Comparison of ENCODE assay signal across 12 cellular contexts in the genomic region with DNA sequence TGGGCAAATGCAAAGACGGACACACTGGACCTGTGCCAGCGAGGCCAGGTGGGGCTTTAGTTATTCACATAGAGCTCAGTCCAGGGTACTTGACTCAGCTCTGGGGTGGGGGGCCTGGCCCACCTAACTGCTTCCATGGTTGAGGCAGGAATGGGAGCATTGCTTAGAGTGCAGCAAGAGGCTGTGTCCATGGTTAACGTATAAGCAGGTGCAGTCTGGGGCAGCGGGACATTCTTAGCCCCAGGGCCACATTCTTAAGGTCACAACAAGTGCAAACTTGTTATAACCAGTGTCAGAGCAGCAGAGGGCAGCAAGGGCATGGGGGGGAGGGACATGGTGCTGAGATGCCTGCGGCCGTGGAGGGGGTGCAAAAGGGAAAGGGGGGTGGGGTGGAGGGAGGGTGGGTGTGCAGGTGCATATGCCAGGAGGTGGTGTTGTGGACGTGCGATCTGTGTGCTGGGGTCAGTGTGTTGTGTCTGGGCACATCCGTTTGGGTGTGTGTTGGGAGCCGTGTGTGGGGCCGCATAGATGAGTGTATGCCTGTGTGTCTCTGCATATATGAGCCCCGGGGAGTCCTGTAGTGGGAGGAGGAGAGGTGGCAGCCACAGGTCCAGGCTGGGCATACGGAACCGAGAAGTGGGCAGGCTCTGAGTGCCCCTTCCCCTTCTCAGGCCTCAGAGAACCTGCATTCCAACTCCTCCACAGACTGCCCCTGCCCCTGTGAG. TPM values are rescaled to one million over a fixed set of nuclear protein-coding genes. Genes with fewer than 3 reads are reported as not detected.
DNase-seq lines count a peak whose midpoint lies in the region; ATAC-seq and TF ChIP-seq lines count a peak whose summit lies in the region.
"Had no signal": no experiment of that assay in that cellular context is flagged by ENCODE, and none has a peak within 500 bp of the region (broad histone marks: within the 10 kb centered on the region; RNA-seq: fewer than 3 reads in every experiment).

No MANE protein-coding gene starts in this region.

- H3K4me3 ChIP-seq in HCT116 (replicated peaks in 1 of 2; ENCODE audit: low read depth in 1 of 2, low read length in 2 of 2) (no peak overlapping the region), neuronal stem cell (ENCODE audit: low read length in 2 of 2) (no peak overlapping the region)

- peak overlapping the region; percentile 41 for H2BK12ac ChIP-seq in neuronal stem cell (ENCODE audit: low read length)

- no CpG with 5 or more reads among the region's 14 CpGs for WGBS in neuronal stem cell (ENCODE audit: extremely low coverage in 2 of 2, insufficient read length in 2 of 2, insufficient replicate concordance in 1 of 2), 2 donors

- no peaks in the 10 kb centered on the region for H3K27me3 ChIP-seq in HCT116 (ENCODE audit: insufficient read depth, low read length)
- H3K27me3 ChIP-seq in neuronal stem cell (ENCODE audit: control insufficient read depth in 3 of 3, insufficient read depth in 3 of 3, low read depth in 1 of 3, low read length in 3 of 3), result peaks cover 0 to 59% (median 0%) of the 10 kb centered on the region in 3 experiments

- H3K9me3 ChIP-seq in HCT116 (ENCODE audit: control insufficient read depth in 1 of 2, insufficient read depth in 1 of 2, low read depth in 1 of 2, low read length in 2 of 2), result no peaks in the 10 kb centered on the region
- no peaks in the 10 kb centered on the region for H3K9me3 ChIP-seq in neuronal stem cell (replicated peaks in 1 of 2; ENCODE audit: control insufficient read depth in 2 of 2, insufficient read depth in 1 of 2, low read depth in 1 of 2, low read length in 2 of 2)

- peak overlapping the region; percentile 83 for H3K14ac ChIP-seq in neuronal stem cell (ENCODE audit: low read length)

- H3K4ac ChIP-seq in neuronal stem cell (ENCODE audit: low read length), result no peak overlapping the region

- H2BK15ac ChIP-seq in neuronal stem cell (ENCODE audit: low read length), result peak overlapping the region; percentile 44

- RAD21 ChIA-PET in HCT116 (lab: Charles Lee; ENCODE audit: low non-redundant PET in 1 of 2, low total read pairs in 2 of 2, uncharacterized antibody in 2 of 2, unreplicated experiment in 2 of 2), result no interaction called here

- H3K23ac ChIP-seq in neuronal stem cell (ENCODE audit: low read depth, low read length, poor library complexity), result peak overlapping the region; percentile 58

- peak overlapping the region; percentile 44 for H2BK120ac ChIP-seq in neuronal stem cell (ENCODE audit: low read depth, low read length)

- no peaks in the 10 kb centered on the region for H3K79me1 ChIP-seq in neuronal stem cell (ENCODE audit: low read depth, low read length)

- H3K79me2 ChIP-seq in HCT116 (ENCODE audit: insufficient read depth, low read length), result no peaks in the 10 kb centered on the region

- H3K9me2 ChIP-seq in HCT116 (ENCODE audit: insufficient read depth), result no peaks in the 10 kb centered on the region

- H4K8ac ChIP-seq in neuronal stem cell (ENCODE audit: low read depth, low read length), result no peak overlapping the region

- H3K36me3 ChIP-seq in HCT116 (ENCODE audit: control insufficient read depth in 1 of 2, insufficient read depth in 2 of 2, low read length in 2 of 2) (no peaks in the 10 kb centered on the region), neuronal stem cell (replicated peaks in 1 of 2; ENCODE audit: control insufficient read depth in 2 of 2, insufficient read depth in 2 of 2, low read length in 2 of 2) (no peaks in the 10 kb centered on the region)

- no peaks in the 10 kb centered on the region for H4K20me1 ChIP-seq in HCT116 (ENCODE audit: insufficient read depth)

- no peak for TF ChIP-seq POLR2A in HCT116 (IDR thresholded peaks at IDR 0.05; ENCODE audit: borderline replicate concordance, extremely low read depth, insufficient read depth, insufficient read length)

- peak overlapping the region; percentile 82 for H3K18ac ChIP-seq in neuronal stem cell (ENCODE audit: low read length)

- peak overlapping the region; percentile 31 for H2BK5ac ChIP-seq in neuronal stem cell (ENCODE audit: low read length)

- no peak for TF ChIP-seq CTCF in HCT116 (IDR thresholded peaks at IDR 0.05 in 2 of 3, conservative IDR thresholded peaks at IDR 0.05 in 1 of 3; ENCODE audit: borderline replicate concordance in 1 of 3, insufficient read depth in 1 of 3, low read depth in 2 of 3, low read length in 2 of 3)

- H4K91ac ChIP-seq in neuronal stem cell (ENCODE audit: low read depth, low read length, poor library complexity), result no peak overlapping the region

- POLR2A ChIA-PET in HCT116 (lab: Charles Lee), result no interaction called here

- H3K4me1 ChIP-seq in HCT116 (ENCODE audit: control insufficient read depth in 1 of 2, insufficient read depth in 2 of 2, low read length in 2 of 2) (peaks cover 0 to 3% of the 10 kb centered on the region in 2 experiments; a peak in 1 of 4 replicates), neuronal stem cell (ENCODE audit: control insufficient read depth in 2 of 2, insufficient read depth in 1 of 2, low read depth in 1 of 2, low read length in 2 of 2) (peaks cover 23 to 35% of the 10 kb centered on the region in 2 donors)

- intact Hi-C loops in HCT116 (cut with micrococcal nuclease), result no loop called here

- no peak for DNase-seq in HCT116 (ENCODE audit: low read depth, low spot score)
- DNase-seq in T47D (ENCODE audit: low read depth in 1 of 2, low spot score in 1 of 2), result peak; percentile 68 to 77
- no peak for DNase-seq in neuronal stem cell (ENCODE audit: low spot score)
- no peak for DNase-seq in HK-2 (ENCODE audit: unreplicated experiment)
- DNase-seq: activated CD4-positive, alpha-beta T cell treated with anti-CD3 and anti-CD28 coated beads, Interleukin-2, amount 50 U/mL, for 1 hour; CD4-positive, CD25-positive, alpha-beta regulatory T cell; NCI-H82; nephron progenitor cell; stimulated activated CD4-positive, alpha-beta T cell treated with anti-CD3 and anti-CD28 coated beads, Interleukin-15, amount 100 ng/mL, for 24 hours; T-cell had no signal

- no TSS peak for BruUV-seq in HCT116 (replicated peaks; lab: Mats Ljungman, UMichigan)

- H3K9ac ChIP-seq in HCT116 (ENCODE audit: low read length) (no peak overlapping the region), neuronal stem cell (ENCODE audit: low read depth, low read length, poor library complexity) (no peak overlapping the region)

- in situ Hi-C loops in T47D (cut with HindIII; ENCODE audit: low pct_unique_long_range_greater_than_20kb, low sequenced_read_pairs), result no loop called here

- H2AK5ac ChIP-seq in neuronal stem cell (ENCODE audit: low read depth, low read length), result peak overlapping the region; percentile 86

- CTCF ChIA-PET in HCT116 (lab: Charles Lee), result interaction anchor here (2.2 to 6.1 kb wide), 2 partner anchors 15 to 18 kb away, joined by 7 to 33 read pairs; a partner anchor contains a TSS

- no peak overlapping the region for H2AFZ ChIP-seq in HCT116 (ENCODE audit: low read depth, low read length, poor library complexity, severe bottlenecking)
- H2AFZ ChIP-seq in neuronal stem cell (ENCODE audit: low read length), result no peak overlapping the region

- H3K4me2 ChIP-seq in HCT116 (ENCODE audit: low read length), result no peak overlapping the region
- H3K4me2 ChIP-seq in neuronal stem cell (ENCODE audit: insufficient read depth, low read length, poor library complexity, severe bottlenecking), result no peak overlapping the region

- ATAC-seq in HCT116 (0 out of 2 replicates have a peak, but pooled peaks have one; percentile 29), GM21786 (IDR thresholded peaks at IDR 0.05; ENCODE audit: unreplicated experiment) (no peak), HG03097 (IDR thresholded peaks at IDR 0.05; ENCODE audit: low FRiP score, unreplicated experiment) (no peak)
- ATAC-seq: T-cell had no signal

- H3K27ac ChIP-seq in HCT116 (ENCODE audit: low read depth, low read length) (no peak overlapping the region), neuronal stem cell (replicated peaks; ENCODE audit: low read length) (no peak overlapping the region)

- TF ChIP-seq RAD21 in HCT116 (IDR thresholded peaks at IDR 0.05; ENCODE audit: low read depth), result no peak

TF ChIP-seq in HCT116, 20 proteins besides CTCF, POLR2A, EP300 and RAD21:
- no peak for TF ChIP-seq CBX3 (IDR thresholded peaks at IDR 0.05; ENCODE audit: low read depth)
- TF ChIP-seq EGR1 (IDR thresholded peaks at IDR 0.05; ENCODE audit: low read depth), result no peak
- TF ChIP-seq SIN3A (IDR thresholded peaks at IDR 0.05; ENCODE audit: low read depth), result no peak
- TF ChIP-seq, protein P1, sequence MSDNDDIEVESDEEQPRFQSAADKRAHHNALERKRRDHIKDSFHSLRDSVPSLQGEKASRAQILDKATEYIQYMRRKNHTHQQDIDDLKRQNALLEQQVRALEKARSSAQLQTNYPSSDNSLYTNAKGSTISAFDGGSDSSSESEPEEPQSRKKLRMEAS (IDR thresholded peaks at IDR 0.05), result no peak
- no peak for TF ChIP-seq POLR2AphosphoS5 (IDR thresholded peaks at IDR 0.05; ENCODE audit: low read depth, low read length)
- no peak for TF ChIP-seq CEBPB (IDR thresholded peaks at IDR 0.05; ENCODE audit: low read depth)
- no peak for TF ChIP-seq YY1 (IDR thresholded peaks at IDR 0.05; ENCODE audit: extremely low read depth, insufficient replicate concordance, low read depth, low read length)
- TF ChIP-seq JUND (IDR thresholded peaks at IDR 0.05), result no peak
- TF ChIP-seq, protein P2, sequence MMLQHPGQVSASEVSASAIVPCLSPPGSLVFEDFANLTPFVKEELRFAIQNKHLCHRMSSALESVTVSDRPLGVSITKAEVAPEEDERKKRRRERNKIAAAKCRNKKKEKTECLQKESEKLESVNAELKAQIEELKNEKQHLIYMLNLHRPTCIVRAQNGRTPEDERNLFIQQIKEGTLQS (IDR thresholded peaks at IDR 0.05), result no peak

RNA-seq across cellular contexts. Expression of a gene that starts 8.4 kb away (rescaled TPM):
- total RNA-seq in HCT116 (2021; ENCODE audit: unreplicated experiment), result 0.57 TPM
- polyA plus RNA-seq in HCT116 (2012), result 0.12 TPM in 2 replicates
- polyA plus RNA-seq in neuronal stem cell (2013, experiment 1 of 2), result 0.08 TPM
- polyA plus RNA-seq in neuronal stem cell (2013, experiment 2 of 2), result 0.22 TPM
- total RNA-seq: CD4-positive, CD25-positive, alpha-beta regulatory T cell had no signal
- polyA plus RNA-seq: CD4-positive, CD25-positive, alpha-beta regulatory T cell had no signal

RNA-seq across cellular contexts. Expression of a gene that starts 19.8 kb away (rescaled TPM):
- 0.05 TPM for total RNA-seq in HCT116 (2021; ENCODE audit: unreplicated experiment)
- 0.05 and 0.06 TPM in 2 replicates for polyA plus RNA-seq in HCT116 (2012)
- polyA plus RNA-seq in neuronal stem cell (2013, experiment 1 of 2), result 0.01 TPM
- 0.01 TPM for polyA plus RNA-seq in neuronal stem cell (2013, experiment 2 of 2)
- total RNA-seq: CD4-positive, CD25-positive, alpha-beta regulatory T cell; T-cell had no signal

RNA-seq across cellular contexts. Expression of a gene that starts 29.7 kb away (rescaled TPM):
- total RNA-seq in HCT116 (2021; ENCODE audit: unreplicated experiment), result 4.1 TPM
- 0.80 and 1.6 TPM in 2 replicates for polyA plus RNA-seq in HCT116 (2012)
- 4.9 TPM for polyA plus RNA-seq in neuronal stem cell (2013, experiment 1 of 2)
- polyA plus RNA-seq in neuronal stem cell (2013, experiment 2 of 2), result 5.1 TPM

RNA-seq across cellular contexts. Expression of a gene that starts 36.9 kb away (rescaled TPM):
- 35.6 TPM for total RNA-seq in HCT116 (2021; ENCODE audit: unreplicated experiment)
- polyA plus RNA-seq in HCT116 (2012), result 43.9 and 49.6 TPM in 2 replicates
- polyA plus RNA-seq in neuronal stem cell (2013, experiment 1 of 2), result 12.3 TPM
- 12.6 TPM for polyA plus RNA-seq in neuronal stem cell (2013, experiment 2 of 2)

RNA-seq across cellular contexts. Expression of a gene that starts 54.0 kb away (rescaled TPM):
- not detected for total RNA-seq in HCT116 (2021; ENCODE audit: unreplicated experiment)
- 0.01 TPM in 1 of 2 replicates, not detected in the other for polyA plus RNA-seq in HCT116 (2012)
- polyA plus RNA-seq in neuronal stem cell (2013, experiment 1 of 2), result 56.5 TPM
- polyA plus RNA-seq in neuronal stem cell (2013, experiment 2 of 2), result 57.9 TPM
- total RNA-seq: CD4-positive, CD25-positive, alpha-beta regulatory T cell had no signal
- polyA plus RNA-seq: CD4-positive, CD25-positive, alpha-beta regulatory T cell had no signal

Comparison
In these comparisons a context has a peak if more than half of its experiments do, and no peak if none do; other contexts are left out.
1. DNase-seq: peak in T47D (2 of 2); none in HCT116 (single experiment), neuronal stem cell (single experiment) and HK-2 (single experiment).